1 cellular context compared by ENCODE assay signal in genomic region chr6:34414999-34415858, GRCh38.
TF ChIP-seq lines count a peak whose summit lies in the region.

No MANE protein-coding gene starts in this region.

TF ChIP-seq in HEK293, 187 proteins besides CTCF, POLR2A, EP300 and RAD21 (continued from another document):
- TF ChIP-seq ZNF660 (tag by site-specific recombination; IDR thresholded peaks at IDR 0.05) (peak; percentile 43; the same call in 1 of the 2 replicates), ZNF157 (tag by site-specific recombination; IDR thresholded peaks at IDR 0.05) (no peak), ZXDB (tag by site-specific recombination; IDR thresholded peaks at IDR 0.05) (peak; percentile 35), SP7 (tag by site-specific recombination; IDR thresholded peaks at IDR 0.05) (0 out of 2 replicates have a peak, but pooled peaks have one; percentile 5), PRDM4 (tag by site-specific recombination; IDR thresholded peaks at IDR 0.05) (peak; percentile 53; the same call in 1 of the 2 replicates), ZNF280D (tag by site-specific recombination; IDR thresholded peaks at IDR 0.05) (peak; percentile 93; the same call in 1 of the 2 replicates), ZNF335 (tag by site-specific recombination; conservative IDR thresholded peaks at IDR 0.05) (no peak), ZNF585B (tag by site-specific recombination; IDR thresholded peaks at IDR 0.05) (no peak), ZNF580 (tag by site-specific recombination; IDR thresholded peaks at IDR 0.05) (peak; percentile 72), ZFP3 (tag by site-specific recombination; IDR thresholded peaks at IDR 0.05; ENCODE audit: low read depth) (peak; percentile 49; the same call in 1 of the 2 replicates), BCL11A (tag by site-specific recombination; IDR thresholded peaks at IDR 0.05; ENCODE audit: low read depth) (0 out of 2 replicates have a peak, but pooled peaks have one; percentile 61), REPIN1 (tag by site-specific recombination; IDR thresholded peaks at IDR 0.05; ENCODE audit: low read depth) (peak; percentile 84; the same call in 1 of the 2 replicates), ZNF639 (tag by site-specific recombination; IDR thresholded peaks at IDR 0.05) (peak; percentile 57; the same call in 1 of the 2 replicates), HOXD13 (CRISPR knock-in tag; IDR thresholded peaks at IDR 0.05; ENCODE audit: borderline replicate concordance) (0 out of 2 replicates have a peak, but pooled peaks have one; percentile 13), GLIS2 (tag by site-specific recombination; IDR thresholded peaks at IDR 0.05) (0 out of 2 replicates have a peak, but pooled peaks have one; percentile 34), ZFP37 (tag by site-specific recombination; IDR thresholded peaks at IDR 0.05) (no peak), PRDM6 (tag by site-specific recombination; IDR thresholded peaks at IDR 0.05) (0 out of 2 replicates have a peak, but pooled peaks have one; percentile 6), OSR2 (tag by site-specific recombination; IDR thresholded peaks at IDR 0.05) (0 out of 2 replicates have a peak, but pooled peaks have one; percentile 35), ZNF175 (tag by site-specific recombination; IDR thresholded peaks at IDR 0.05) (no peak), ZNF146 (tag by site-specific recombination; IDR thresholded peaks at IDR 0.05) (no peak), ZNF169 (tag by site-specific recombination; IDR thresholded peaks at IDR 0.05) (no peak), GLIS1 (tag by site-specific recombination; IDR thresholded peaks at IDR 0.05) (peak; percentile 53), TRIM28 (IDR thresholded peaks at IDR 0.05; ENCODE audit: borderline replicate concordance, low read length) (0 out of 2 replicates have a peak, but pooled peaks have one; percentile 9), ZNF558 (tag by site-specific recombination; IDR thresholded peaks at IDR 0.05) (0 out of 2 replicates have a peak, but pooled peaks have one; percentile 18), ZNF791 (tag by site-specific recombination; IDR thresholded peaks at IDR 0.05) (no peak), HIC1 (tag by site-specific recombination; IDR thresholded peaks at IDR 0.05) (no peak), ZNF600 (tag by site-specific recombination; IDR thresholded peaks at IDR 0.05) (no peak), ZNF362 (tag by site-specific recombination; IDR thresholded peaks at IDR 0.05) (peak; percentile 95), ZNF133 (tag by site-specific recombination; IDR thresholded peaks at IDR 0.05) (no peak), KLF7 (tag by site-specific recombination; IDR thresholded peaks at IDR 0.05; ENCODE audit: borderline replicate concordance) (no peak), ZNF394 (tag by site-specific recombination; IDR thresholded peaks at IDR 0.05; ENCODE audit: borderline replicate concordance) (no peak), ZFHX2 (tag by site-specific recombination; conservative IDR thresholded peaks at IDR 0.05) (no peak), IKZF3 (tag by site-specific recombination; IDR thresholded peaks at IDR 0.05) (0 out of 2 replicates have a peak, but pooled peaks have one; percentile 23), ZBTB44 (tag by site-specific recombination; IDR thresholded peaks at IDR 0.05) (peak; percentile 4; the same call in 1 of the 2 replicates), ZNF692 (tag by site-specific recombination; IDR thresholded peaks at IDR 0.05) (no peak), ZEB2 (tag by site-specific recombination; IDR thresholded peaks at IDR 0.05) (peak; percentile 57; the same call in 1 of the 2 replicates), SCRT1 (tag by site-specific recombination; IDR thresholded peaks at IDR 0.05; ENCODE audit: borderline replicate concordance) (peak; percentile 83)
TF ChIP-seq in HEK293: peak in this region for 28.
